ENCODE assay signal across 8 cellular contexts in the genomic region with DNA sequence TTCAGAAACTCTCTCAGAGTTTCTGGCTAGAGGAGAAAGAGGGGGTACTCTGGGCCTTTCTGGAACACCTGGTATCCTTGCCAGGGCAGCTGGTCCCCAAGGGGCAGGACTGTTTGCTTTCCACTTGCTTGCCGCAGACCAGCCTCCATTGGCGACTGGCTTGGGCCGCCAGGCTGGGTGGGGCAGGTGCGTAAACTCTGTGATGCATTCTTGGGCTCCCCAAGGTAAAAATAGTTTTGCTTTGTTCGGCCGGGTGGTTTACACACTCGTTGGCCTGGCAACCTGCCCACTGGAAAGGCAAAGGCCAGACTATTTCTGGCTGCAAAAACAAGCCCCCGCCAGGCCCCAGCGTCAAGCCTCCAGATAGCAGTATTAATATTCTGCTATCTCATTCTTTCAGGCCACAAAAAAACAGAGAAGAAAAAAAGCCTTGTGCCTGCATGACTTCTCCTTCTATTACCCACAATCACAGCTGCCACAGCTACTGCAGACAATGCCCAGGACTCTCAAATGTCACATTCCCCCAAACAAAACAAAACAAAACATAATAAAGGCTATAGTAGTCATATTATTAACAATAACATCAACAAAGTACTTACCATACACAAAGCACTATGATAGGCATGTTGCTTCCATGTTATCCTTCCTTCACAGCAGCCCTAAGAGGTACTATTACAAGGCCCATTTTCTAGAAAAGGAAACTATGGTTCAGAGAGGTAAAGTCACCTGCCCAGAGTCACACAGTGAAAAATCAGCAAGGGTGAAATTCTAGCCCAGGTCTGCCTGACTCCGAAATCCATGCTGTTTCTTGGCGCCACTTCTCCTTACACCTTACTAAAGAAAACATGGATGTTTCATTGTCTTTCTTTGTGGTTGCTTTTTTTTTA. TPM values are rescaled to one million over a fixed set of nuclear protein-coding genes. Genes with fewer than 3 reads are reported as not detected.
DNase-seq lines count a peak whose midpoint lies in the region; ATAC-seq and TF ChIP-seq lines count a peak whose summit lies in the region.

No MANE protein-coding gene starts in this region.

- DNase-seq in GM06990 (ENCODE audit: extremely low read depth, insufficient read length) (peak; percentile 79), HT1080 (ENCODE audit: low read depth) (peak; percentile 48), activated B cell treated with CpG ODN at 0.5 μM for 24 hours (peak; percentile 30), right lobe of liver (peak in 1 of 3 donors; percentile 56), AML-193 (lab: John Stamatoyannopoulos, UW) (no peak), T-helper 2 cell (no peak)
- DNase-seq in activated naive CD4-positive, alpha-beta T cell treated with anti-CD3 and anti-CD28 coated beads, Interleukin-2, amount 10 ng/mL, durations not matched to agents 7 days and 5 days: no peak

- H3K36me3 ChIP-seq in GM06990 (ENCODE audit: control insufficient read depth, insufficient read depth, low read length): no peaks in the 10 kb centered on the region
- no peaks in the 10 kb centered on the region for H3K36me3 ChIP-seq in right lobe of liver

- H3K36me3 Mint-ChIP-seq in activated B cell treated with CpG ODN at 0.5 μM for 24 hours (ENCODE audit: low read depth): no peaks in the 10 kb centered on the region
- H3K36me3 Mint-ChIP-seq in activated naive CD4-positive, alpha-beta T cell treated with anti-CD3 and anti-CD28 coated beads, Interleukin-2, amount 10 ng/mL, durations not matched to agents 7 days and 5 days: no peaks in the 10 kb centered on the region

- no peaks in the 10 kb centered on the region for H3K9me3 Mint-ChIP-seq in activated B cell treated with CpG ODN at 0.5 μM for 24 hours
- no peaks in the 10 kb centered on the region for H3K9me3 Mint-ChIP-seq in activated naive CD4-positive, alpha-beta T cell treated with anti-CD3 and anti-CD28 coated beads, Interleukin-2, amount 10 ng/mL, durations not matched to agents 7 days and 5 days

- CTCF ChIA-PET in activated B cell treated with CpG ODN at 0.5 μM for 24 hours (lab: Charles Lee): no interaction called here
- CTCF ChIA-PET in activated naive CD4-positive, alpha-beta T cell treated with anti-CD3 and anti-CD28 coated beads, Interleukin-2, amount 10 ng/mL, durations not matched to agents 7 days and 5 days (lab: Charles Lee): no interaction called here

- peaks cover 29% of the 10 kb centered on the region for H3K4me1 Mint-ChIP-seq in activated B cell treated with CpG ODN at 0.5 μM for 24 hours
- H3K4me1 Mint-ChIP-seq in activated naive CD4-positive, alpha-beta T cell treated with anti-CD3 and anti-CD28 coated beads, Interleukin-2, amount 10 ng/mL, durations not matched to agents 7 days and 5 days: no peaks in the 10 kb centered on the region

- H3K27ac ChIP-seq in right lobe of liver: no peak overlapping the region

- TF ChIP-seq POLR2A in right lobe of liver (IDR thresholded peaks at IDR 0.05): no peak

- ATAC-seq in GM21528 (IDR thresholded peaks at IDR 0.05; ENCODE audit: low FRiP score, unreplicated experiment) (peak; percentile 79), activated B cell treated with CpG ODN at 0.5 μM for 24 hours (ENCODE audit: low read depth) (peak; percentile 87), right lobe of liver (peak; percentile 28 to 64 (median 41))

- H3K9me3 ChIP-seq in right lobe of liver: no peaks in the 10 kb centered on the region

- 25% methylated on average over 11 of the region's 11 CpGs for WGBS in right lobe of liver (ENCODE audit: insufficient coverage, low coverage, low lambda C conversion rate, missing lambda C conversion rate)

- peak overlapping the region; percentile 21 for H3K4me3 Mint-ChIP-seq in activated B cell treated with CpG ODN at 0.5 μM for 24 hours
- H3K4me3 Mint-ChIP-seq in activated naive CD4-positive, alpha-beta T cell treated with anti-CD3 and anti-CD28 coated beads, Interleukin-2, amount 10 ng/mL, durations not matched to agents 7 days and 5 days: no peak overlapping the region

- H3K4me3 ChIP-seq in GM06990 (replicated peaks; ENCODE audit: low read depth, low read length): no peak overlapping the region
- no peak overlapping the region for H3K4me3 ChIP-seq in right lobe of liver

- TF ChIP-seq CTCF in GM06990 (IDR thresholded peaks at IDR 0.05; ENCODE audit: insufficient read depth, low read length, poor library complexity, severe bottlenecking) (no peak), activated B cell treated with CpG ODN at 0.5 μM for 24 hours (IDR thresholded peaks at IDR 0.05) (no peak), right lobe of liver (IDR thresholded peaks at IDR 0.05) (no peak)

- no peaks in the 10 kb centered on the region for H3K4me1 ChIP-seq in right lobe of liver

- no peaks in the 10 kb centered on the region for H3K27me3 ChIP-seq in GM06990 (replicated peaks; ENCODE audit: control insufficient read depth, insufficient read depth, low read length)
- no peaks in the 10 kb centered on the region for H3K27me3 ChIP-seq in right lobe of liver

- intact Hi-C loops in activated B cell treated with CpG ODN at 0.5 μM for 24 hours (cut with micrococcal nuclease): loop anchor here (1.0 kb wide), 1 partner anchor 111 kb away; the partner anchor contains the start of gene OXTR
- intact Hi-C loops in right lobe of liver (cut with DNase I): no loop called here

- POLR2A ChIA-PET in activated B cell treated with CpG ODN at 0.5 μM for 24 hours (lab: Charles Lee): no interaction called here

- H3K27ac Mint-ChIP-seq in activated B cell treated with CpG ODN at 0.5 μM for 24 hours: peak overlapping the region; percentile 42
- H3K27ac Mint-ChIP-seq in activated naive CD4-positive, alpha-beta T cell treated with anti-CD3 and anti-CD28 coated beads, Interleukin-2, amount 10 ng/mL, durations not matched to agents 7 days and 5 days: no peak overlapping the region

- H3K27me3 Mint-ChIP-seq in activated B cell treated with CpG ODN at 0.5 μM for 24 hours: peaks cover 5% of the 10 kb centered on the region
- H3K27me3 Mint-ChIP-seq in activated naive CD4-positive, alpha-beta T cell treated with anti-CD3 and anti-CD28 coated beads, Interleukin-2, amount 10 ng/mL, durations not matched to agents 7 days and 5 days: peaks cover 18% of the 10 kb centered on the region

RNA-seq across cellular contexts. Expression of gene SSUH2, which starts 14.0 kb away (rescaled TPM):
- total RNA-seq in HT1080 (2014; rRNA removed; shearing (Covaris generic)): 0.37 TPM in 1 of 2 replicates, not detected in the other
- polyA plus RNA-seq in HT1080 (2015; cell fraction: cytosol; rRNA removed): 0.06 and 0.17 TPM in 2 replicates
- 0.28 and 0.49 TPM in 2 replicates for polyA plus RNA-seq in HT1080 (2015; cell fraction: nucleus; rRNA removed)
- 0.39 TPM in 1 of 2 replicates, not detected in the other for total RNA-seq in activated B cell treated with CpG ODN at 0.5 μM for 24 hours
- total RNA-seq in right lobe of liver: 1 to 10 TPM in 4 of 6 experiments, under 1 TPM in 1, not detected in 1; 0.09 to 2.0 (median 1.1) TPM

Comparison
In these comparisons a context has a peak if more than half of its experiments do, and no peak if none do; other contexts are left out.
1. DNase-seq: peak in GM06990 (single experiment), HT1080 (single experiment) and activated B cell treated with CpG ODN at 0.5 μM for 24 hours (single experiment); none in activated naive CD4-positive, alpha-beta T cell treated with anti-CD3 and anti-CD28 coated beads, Interleukin-2, amount 10 ng/mL, durations not matched to agents 7 days and 5 days (single experiment), AML-193 (0 of 2) and T-helper 2 cell (0 of 5).
2. Peak in every context shown above with its lines, with median percentiles within 50 percentile points of each other: ATAC-seq.